1 cellular context compared by ENCODE assay signal in genomic region chr3:127588675-127589577, GRCh38.
TF ChIP-seq lines count a peak whose summit lies in the region.

No MANE protein-coding gene starts in this region.

TF ChIP-seq in HEK293, 187 proteins besides CTCF, POLR2A, EP300 and RAD21 (continued from another document):
- TF ChIP-seq, protein P1, sequence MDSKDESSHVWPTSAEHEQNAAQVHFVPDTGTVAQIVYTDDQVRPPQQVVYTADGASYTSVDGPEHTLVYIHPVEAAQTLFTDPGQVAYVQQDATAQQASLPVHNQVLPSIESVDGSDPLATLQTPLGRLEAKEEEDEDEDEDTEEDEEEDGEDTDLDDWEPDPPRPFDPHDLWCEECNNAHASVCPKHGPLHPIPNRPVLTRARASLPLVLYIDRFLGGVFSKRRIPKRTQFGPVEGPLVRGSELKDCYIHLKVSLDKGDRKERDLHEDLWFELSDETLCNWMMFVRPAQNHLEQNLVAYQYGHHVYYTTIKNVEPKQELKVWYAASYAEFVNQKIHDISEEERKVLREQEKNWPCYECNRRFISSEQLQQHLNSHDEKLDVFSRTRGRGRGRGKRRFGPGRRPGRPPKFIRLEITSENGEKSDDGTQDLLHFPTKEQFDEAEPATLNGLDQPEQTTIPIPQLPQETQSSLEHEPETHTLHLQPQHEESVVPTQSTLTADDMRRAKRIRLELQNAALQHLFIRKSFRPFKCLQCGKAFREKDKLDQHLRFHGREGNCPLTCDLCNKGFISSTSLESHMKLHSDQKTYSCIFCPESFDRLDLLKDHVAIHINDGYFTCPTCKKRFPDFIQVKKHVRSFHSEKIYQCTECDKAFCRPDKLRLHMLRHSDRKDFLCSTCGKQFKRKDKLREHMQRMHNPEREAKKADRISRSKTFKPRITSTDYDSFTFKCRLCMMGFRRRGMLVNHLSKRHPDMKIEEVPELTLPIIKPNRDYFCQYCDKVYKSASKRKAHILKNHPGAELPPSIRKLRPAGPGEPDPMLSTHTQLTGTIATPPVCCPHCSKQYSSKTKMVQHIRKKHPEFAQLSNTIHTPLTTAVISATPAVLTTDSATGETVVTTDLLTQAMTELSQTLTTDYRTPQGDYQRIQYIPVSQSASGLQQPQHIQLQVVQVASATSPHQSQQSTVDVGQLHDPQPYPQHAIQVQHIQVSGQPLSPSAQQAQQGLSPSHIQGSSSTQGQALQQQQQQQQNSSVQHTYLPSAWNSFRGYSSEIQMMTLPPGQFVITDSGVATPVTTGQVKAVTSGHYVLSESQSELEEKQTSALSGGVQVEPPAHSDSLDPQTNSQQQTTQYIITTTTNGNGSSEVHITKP (tag by site-specific recombination; IDR thresholded peaks at IDR 0.05): peak; percentile 95
- no peak for TF ChIP-seq ZNF501 (tag by site-specific recombination; IDR thresholded peaks at IDR 0.05)
